Comparison of ENCODE assay signal across 15 cellular contexts in the genomic region with DNA sequence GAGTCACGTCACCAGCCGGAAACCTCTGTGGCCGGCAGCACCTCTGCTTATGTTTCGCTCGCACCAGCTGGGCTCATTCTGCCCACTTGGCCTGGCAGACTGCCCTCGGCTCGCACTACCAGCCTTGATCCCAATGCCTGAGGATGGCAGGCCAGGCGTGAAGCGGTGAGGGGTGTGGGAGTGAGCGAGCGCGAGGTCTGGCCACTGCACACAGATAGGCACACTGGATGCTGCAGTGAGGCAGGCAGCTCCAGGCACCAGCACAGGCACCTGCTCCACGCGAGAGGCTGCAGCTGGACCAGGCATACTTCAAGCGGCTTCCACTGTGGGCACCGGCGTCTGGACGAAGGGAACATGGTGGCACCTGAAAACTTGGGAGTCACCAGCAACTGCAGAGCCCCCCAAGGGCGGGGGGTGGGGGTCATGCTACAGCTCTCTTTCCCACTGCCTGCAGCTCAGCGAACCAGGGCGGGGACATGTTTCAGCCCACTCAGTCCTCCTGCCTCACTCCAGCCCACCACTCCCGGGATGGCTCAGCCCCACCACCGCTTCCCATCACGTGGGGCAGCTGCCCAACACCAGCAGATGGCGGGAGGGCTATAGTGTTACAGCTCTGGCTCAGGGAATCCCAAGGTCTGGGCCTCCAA. TPM values are rescaled to one million over a fixed set of nuclear protein-coding genes. Genes with fewer than 3 reads are reported as not detected.
DNase-seq lines count a peak whose midpoint lies in the region; ATAC-seq and TF ChIP-seq lines count a peak whose summit lies in the region.
"Had no signal": no experiment of that assay in that cellular context is flagged by ENCODE, and none has a peak within 500 bp of the region (broad histone marks: within the 10 kb centered on the region; RNA-seq: fewer than 3 reads in every experiment).

No MANE protein-coding gene starts in this region.

- TF ChIP-seq CTCF in CD14-positive monocyte (IDR thresholded peaks at IDR 0.05) (no peak), WTC11 (IDR thresholded peaks at IDR 0.05) (no peak)

- POLR2A ChIA-PET in WTC11 (lab: Charles Lee), result interaction anchor here (1.0 kb wide), 1 partner anchor 88 kb away, joined by 3 read pairs; the partner anchor contains the start of gene ELAPOR2

- H3K4me3 Mint-ChIP-seq in CD14-positive monocyte, result no peak overlapping the region
- no peak overlapping the region for H3K4me3 Mint-ChIP-seq in WTC11

- DNase-seq in CD14-positive monocyte (ENCODE audit: low spot score), result peak; percentile 38
- peak; percentile 33 for DNase-seq in LHCN-M2 (ENCODE audit: low read depth)
- peak; percentile 17 for DNase-seq in WTC11 (ENCODE audit: low spot score)
- peak; percentile 84 for DNase-seq in myocyte (ENCODE audit: low read depth)
- no peak for DNase-seq in NCI-H526 (lab: John Stamatoyannopoulos, UW)
- DNase-seq: activated CD4-positive, CD25-positive, alpha-beta regulatory T cell treated with anti-CD3 and anti-CD28 coated beads, Interleukin-2, amount 50 U/mL, for 72 hours; Caco-2; MV-4-11; nucleus accumbens; SIG-M5; stimulated activated CD4-positive, alpha-beta T cell treated with anti-CD3 and anti-CD28 coated beads, Interleukin-2, amount 100 ng/mL, for 48 hours had no signal

- H3K27me3 Mint-ChIP-seq in CD14-positive monocyte (ENCODE audit: low read depth in 3 of 3) (peaks cover 0 to 2% (median 0%) of the 10 kb centered on the region in 3 donors), WTC11 (ENCODE audit: low read depth) (no peaks in the 10 kb centered on the region)

- H3K27ac Mint-ChIP-seq in CD14-positive monocyte (no peak overlapping the region), WTC11 (no peak overlapping the region)

- intact Hi-C loops in CD14-positive monocyte (cut with micrococcal nuclease), result no loop called here

- H3K36me3 Mint-ChIP-seq in CD14-positive monocyte (no peaks in the 10 kb centered on the region), WTC11 (no peaks in the 10 kb centered on the region)

- CTCF ChIA-PET in WTC11 (lab: Charles Lee), result interaction anchor here (0.8 to 3.6 kb wide), 4 partner anchors 17 to 231 kb away, joined by 3 to 34 read pairs (median 18); partner anchors contain the start of gene ELAPOR2

- peak; percentile 62 for ATAC-seq in WTC11
- ATAC-seq in GM21528 (IDR thresholded peaks at IDR 0.05; ENCODE audit: low FRiP score, unreplicated experiment), result no peak
- ATAC-seq in HG03175 (IDR thresholded peaks at IDR 0.05; ENCODE audit: unreplicated experiment), result no peak
- no peak for ATAC-seq in GM19463 (IDR thresholded peaks at IDR 0.05; ENCODE audit: unreplicated experiment)
- ATAC-seq: sciatic nerve had no signal

- H3K4me1 Mint-ChIP-seq in CD14-positive monocyte (peaks cover 11% of the 10 kb centered on the region), WTC11 (peaks cover 21% of the 10 kb centered on the region; the same call in 1 of the 2 replicates)

- H3K9me3 Mint-ChIP-seq in CD14-positive monocyte (peaks cover 0 to 6% (median 3%) of the 10 kb centered on the region in 7 donors), WTC11 (no peaks in the 10 kb centered on the region)

TF ChIP-seq in WTC11, 78 proteins besides CTCF, POLR2A, EP300 and RAD21 (continues in another document):
- TF ChIP-seq RELA (CRISPR knock-in tag; IDR thresholded peaks at IDR 0.05; ENCODE audit: borderline replicate concordance) (no peak), FOXK1 (CRISPR knock-in tag; IDR thresholded peaks at IDR 0.05) (no peak), PREB (CRISPR knock-in tag; IDR thresholded peaks at IDR 0.05; ENCODE audit: borderline replicate concordance) (no peak), GTF2I (CRISPR knock-in tag; conservative IDR thresholded peaks at IDR 0.05) (no peak), ZBTB43 (CRISPR knock-in tag; IDR thresholded peaks at IDR 0.05) (no peak), CREB1 (CRISPR knock-in tag; IDR thresholded peaks at IDR 0.05) (no peak), TEAD1 (CRISPR knock-in tag; IDR thresholded peaks at IDR 0.05) (no peak), ZNF121 (CRISPR knock-in tag; IDR thresholded peaks at IDR 0.05) (no peak), ZNF263 (CRISPR knock-in tag; IDR thresholded peaks at IDR 0.05; ENCODE audit: low read depth) (no peak), CDX4 (CRISPR knock-in tag; IDR thresholded peaks at IDR 0.05; ENCODE audit: borderline replicate concordance) (no peak)
- TF ChIP-seq, protein P1, sequence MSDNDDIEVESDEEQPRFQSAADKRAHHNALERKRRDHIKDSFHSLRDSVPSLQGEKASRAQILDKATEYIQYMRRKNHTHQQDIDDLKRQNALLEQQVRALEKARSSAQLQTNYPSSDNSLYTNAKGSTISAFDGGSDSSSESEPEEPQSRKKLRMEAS (CRISPR knock-in tag; IDR thresholded peaks at IDR 0.05), result no peak
- TF ChIP-seq, protein P2, sequence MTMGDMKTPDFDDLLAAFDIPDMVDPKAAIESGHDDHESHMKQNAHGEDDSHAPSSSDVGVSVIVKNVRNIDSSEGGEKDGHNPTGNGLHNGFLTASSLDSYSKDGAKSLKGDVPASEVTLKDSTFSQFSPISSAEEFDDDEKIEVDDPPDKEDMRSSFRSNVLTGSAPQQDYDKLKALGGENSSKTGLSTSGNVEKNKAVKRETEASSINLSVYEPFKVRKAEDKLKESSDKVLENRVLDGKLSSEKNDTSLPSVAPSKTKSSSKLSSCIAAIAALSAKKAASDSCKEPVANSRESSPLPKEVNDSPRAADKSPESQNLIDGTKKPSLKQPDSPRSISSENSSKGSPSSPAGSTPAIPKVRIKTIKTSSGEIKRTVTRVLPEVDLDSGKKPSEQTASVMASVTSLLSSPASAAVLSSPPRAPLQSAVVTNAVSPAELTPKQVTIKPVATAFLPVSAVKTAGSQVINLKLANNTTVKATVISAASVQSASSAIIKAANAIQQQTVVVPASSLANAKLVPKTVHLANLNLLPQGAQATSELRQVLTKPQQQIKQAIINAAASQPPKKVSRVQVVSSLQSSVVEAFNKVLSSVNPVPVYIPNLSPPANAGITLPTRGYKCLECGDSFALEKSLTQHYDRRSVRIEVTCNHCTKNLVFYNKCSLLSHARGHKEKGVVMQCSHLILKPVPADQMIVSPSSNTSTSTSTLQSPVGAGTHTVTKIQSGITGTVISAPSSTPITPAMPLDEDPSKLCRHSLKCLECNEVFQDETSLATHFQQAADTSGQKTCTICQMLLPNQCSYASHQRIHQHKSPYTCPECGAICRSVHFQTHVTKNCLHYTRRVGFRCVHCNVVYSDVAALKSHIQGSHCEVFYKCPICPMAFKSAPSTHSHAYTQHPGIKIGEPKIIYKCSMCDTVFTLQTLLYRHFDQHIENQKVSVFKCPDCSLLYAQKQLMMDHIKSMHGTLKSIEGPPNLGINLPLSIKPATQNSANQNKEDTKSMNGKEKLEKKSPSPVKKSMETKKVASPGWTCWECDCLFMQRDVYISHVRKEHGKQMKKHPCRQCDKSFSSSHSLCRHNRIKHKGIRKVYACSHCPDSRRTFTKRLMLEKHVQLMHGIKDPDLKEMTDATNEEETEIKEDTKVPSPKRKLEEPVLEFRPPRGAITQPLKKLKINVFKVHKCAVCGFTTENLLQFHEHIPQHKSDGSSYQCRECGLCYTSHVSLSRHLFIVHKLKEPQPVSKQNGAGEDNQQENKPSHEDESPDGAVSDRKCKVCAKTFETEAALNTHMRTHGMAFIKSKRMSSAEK (CRISPR knock-in tag; IDR thresholded peaks at IDR 0.05; ENCODE audit: borderline replicate concordance), result no peak
- TF ChIP-seq, protein P3, sequence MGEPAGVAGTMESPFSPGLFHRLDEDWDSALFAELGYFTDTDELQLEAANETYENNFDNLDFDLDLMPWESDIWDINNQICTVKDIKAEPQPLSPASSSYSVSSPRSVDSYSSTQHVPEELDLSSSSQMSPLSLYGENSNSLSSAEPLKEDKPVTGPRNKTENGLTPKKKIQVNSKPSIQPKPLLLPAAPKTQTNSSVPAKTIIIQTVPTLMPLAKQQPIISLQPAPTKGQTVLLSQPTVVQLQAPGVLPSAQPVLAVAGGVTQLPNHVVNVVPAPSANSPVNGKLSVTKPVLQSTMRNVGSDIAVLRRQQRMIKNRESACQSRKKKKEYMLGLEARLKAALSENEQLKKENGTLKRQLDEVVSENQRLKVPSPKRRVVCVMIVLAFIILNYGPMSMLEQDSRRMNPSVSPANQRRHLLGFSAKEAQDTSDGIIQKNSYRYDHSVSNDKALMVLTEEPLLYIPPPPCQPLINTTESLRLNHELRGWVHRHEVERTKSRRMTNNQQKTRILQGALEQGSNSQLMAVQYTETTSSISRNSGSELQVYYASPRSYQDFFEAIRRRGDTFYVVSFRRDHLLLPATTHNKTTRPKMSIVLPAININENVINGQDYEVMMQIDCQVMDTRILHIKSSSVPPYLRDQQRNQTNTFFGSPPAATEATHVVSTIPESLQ (CRISPR knock-in tag; IDR thresholded peaks at IDR 0.05), result no peak

RNA-seq across cellular contexts. Expression of gene DMTF1, which starts 5.4 kb away (rescaled TPM):
- 1 to 10 TPM; 4.9 to 8.3 TPM for polyA plus RNA-seq in CD14-positive monocyte
- total RNA-seq in LHCN-M2 (2014; rRNA removed) (60.2 and 60.7 TPM in 2 replicates), WTC11 (2021) (79.3 to 87.9 TPM (median 86.8 TPM) in 3 replicates), myocyte (68.5 and 69.1 TPM in 2 replicates)
- polyA plus RNA-seq in LHCN-M2 (2012), result 16.7 TPM
- polyA plus RNA-seq in myocyte (2012), result 42.4 TPM

Comparison
In these comparisons a context has a peak if more than half of its experiments do, and no peak if none do; other contexts are left out.
1. DNase-seq: peak in CD14-positive monocyte (single experiment), LHCN-M2 (single experiment), WTC11 (single experiment) and myocyte (single experiment); none in NCI-H526 (0 of 2).